In the genomic region with DNA sequence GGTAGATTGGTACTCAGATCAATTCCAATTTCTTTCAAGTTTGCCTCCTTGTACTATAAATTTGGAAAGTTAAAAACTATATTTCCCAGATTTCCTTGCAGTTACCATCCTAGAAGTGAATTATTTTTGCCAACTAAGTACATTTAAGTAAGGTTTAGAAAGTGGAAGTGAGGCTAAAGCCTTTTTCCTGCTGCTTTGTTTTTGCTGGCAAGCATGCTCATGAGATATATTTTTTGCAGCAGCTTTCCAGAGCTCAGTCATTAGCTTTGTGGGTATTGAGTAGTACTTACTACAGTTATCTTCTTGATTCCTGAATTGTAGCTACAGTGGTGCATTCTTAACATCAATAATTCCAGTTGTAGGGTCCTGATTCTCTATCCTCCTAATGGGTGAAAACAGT, we compare ENCODE assay signal across 27 cellular contexts. TPM values are rescaled to one million over a fixed set of nuclear protein-coding genes. Genes with fewer than 3 reads are reported as not detected.
"Had no signal": no experiment of that assay in that cellular context is flagged by ENCODE, and none has a peak within 500 bp of the region (broad histone marks: within the 10 kb centered on the region; RNA-seq: fewer than 3 reads in every experiment).

No MANE protein-coding gene starts in this region.

- H3K4me3 Mint-ChIP-seq: activated CD4-positive, alpha-beta memory T cell treated with anti-CD3 and anti-CD28 coated beads, Interleukin-2, amount 10 ng/mL, durations not matched to agents 7 days and 5 days; activated CD4-positive, alpha-beta T cell treated with anti-CD3 and anti-CD28 coated beads for 36 hours; activated naive CD4-positive, alpha-beta T cell treated with anti-CD3 and anti-CD28 coated beads for 36 hours; activated naive CD8-positive, alpha-beta T cell; activated T-helper 17 cell treated with anti-CD3 and anti-CD28 coated beads, Interleukin-2, amount 50 U/mL, for 72 hours had no signal

- DNase-seq: activated CD4-positive, alpha-beta memory T cell treated with anti-CD3 and anti-CD28 coated beads, Interleukin-2, amount 10 ng/mL, durations not matched to agents 7 days and 5 days; activated CD4-positive, alpha-beta T cell treated with anti-CD3 and anti-CD28 coated beads for 36 hours; activated CD4-positive, alpha-beta T cell treated with anti-CD3 and anti-CD28 coated beads, Interleukin-2, amount 50 U/mL, for 1 hour; activated gamma-delta T cell; activated naive CD4-positive, alpha-beta T cell treated with anti-CD3 and anti-CD28 coated beads for 36 hours; activated T-cell treated with anti-CD3 and anti-CD28 coated beads for 4 hours; activated T-cell treated with anti-CD3 and anti-CD28 coated beads, Interleukin-2, amount 50 U/mL, for 48 hours; MG63; MV-4-11; NCI-H1092 treated with DMSO at 0.1 percent for 48 hours; NCI-H1417 treated with DMSO at 0.1 percent for 48 hours; NCI-H1694; NCI-H2029; NCI-H2107; NCI-H2171 treated with DMSO at 0.1 percent for 48 hours; NCI-H226; NCI-H526; NCI-H774; Right ventricle myocardium superior; SJCRH30; T-helper 2 cell; T1000; WERI-Rb-1 had no signal

- H3K9me3 Mint-ChIP-seq: activated CD4-positive, alpha-beta memory T cell treated with anti-CD3 and anti-CD28 coated beads, Interleukin-2, amount 10 ng/mL, durations not matched to agents 7 days and 5 days; activated naive CD4-positive, alpha-beta T cell treated with anti-CD3 and anti-CD28 coated beads for 36 hours; activated T-helper 17 cell treated with anti-CD3 and anti-CD28 coated beads, Interleukin-2, amount 50 U/mL, for 72 hours had no signal

- H3K9me3 ChIP-seq: MG63, SJCRH30 had no signal

- H3K27ac ChIP-seq: RWPE1, SJCRH30, WERI-Rb-1 had no signal

- H3K27ac Mint-ChIP-seq: activated CD4-positive, alpha-beta memory T cell treated with anti-CD3 and anti-CD28 coated beads, Interleukin-2, amount 10 ng/mL, durations not matched to agents 7 days and 5 days; activated CD4-positive, alpha-beta T cell treated with anti-CD3 and anti-CD28 coated beads for 36 hours; activated naive CD4-positive, alpha-beta T cell treated with anti-CD3 and anti-CD28 coated beads for 36 hours; activated naive CD8-positive, alpha-beta T cell; activated T-helper 17 cell treated with anti-CD3 and anti-CD28 coated beads, Interleukin-2, amount 50 U/mL, for 72 hours had no signal

- ATAC-seq: activated CD4-positive, alpha-beta T cell treated with anti-CD3 and anti-CD28 coated beads for 36 hours; activated T-helper 17 cell treated with anti-CD3 and anti-CD28 coated beads, Interleukin-2, amount 50 U/mL, for 72 hours; Panc1 had no signal

- H3K27me3 ChIP-seq: MG63 had no signal

- H3K4me3 ChIP-seq: MG63, SJCRH30 had no signal

RNA-seq across cellular contexts. Expression of a gene that starts 46.1 kb away (rescaled TPM):
- total RNA-seq: Right ventricle myocardium superior had no signal
